In genomic region chrX:138492371-138492770, GRCh38 we compare ENCODE assay signal across 24 cellular contexts.
"Had no signal": no experiment of that assay in that cellular context is flagged by ENCODE, and none has a peak within 500 bp of the region (broad histone marks: within the 10 kb centered on the region; RNA-seq: fewer than 3 reads in every experiment).

No MANE protein-coding gene starts in this region.

- H3K27ac ChIP-seq: ascending aorta, SJSA1 had no signal

- H3K4me1 ChIP-seq: ascending aorta, SJSA1 had no signal

- H3K36me3 ChIP-seq: ascending aorta, SJSA1 had no signal

- DNase-seq: activated CD4-positive, alpha-beta T cell treated with anti-CD3 and anti-CD28 coated beads, Interleukin-2, amount 10 ng/mL, durations not matched to agents 24 days and 14 days; activated CD4-positive, alpha-beta T cell treated with anti-CD3 and anti-CD28 coated beads, Interleukin-2, amount 50 U/mL, for 4 hours; activated CD8-positive, alpha-beta T cell treated with anti-CD3 and anti-CD28 coated beads for 36 hours; activated effector memory CD4-positive, alpha-beta T cell treated with anti-CD3 and anti-CD28 coated beads, Interleukin-2, amount 50 U/mL, for 16 hours; activated naive CD4-positive, alpha-beta T cell; activated naive CD4-positive, alpha-beta T cell treated with anti-CD3 and anti-CD28 coated beads, Interleukin-2, amount 50 U/mL, for 16 hours; activated naive CD8-positive, alpha-beta T cell treated with anti-CD3 and anti-CD28 coated beads for 36 hours; activated T-cell treated with anti-CD3 and anti-CD28 coated beads, Interleukin-2, amount 50 U/mL, for 1 hour; activated T-cell treated with anti-CD3 and anti-CD28 coated beads, Interleukin-2, amount 50 U/mL, for 72 hours; amniotic stem cell; caudate nucleus; cerebellar nuclear complex; NCI-H1092; NCI-H1436 treated with DMSO at 0.1 percent for 48 hours; NCI-H1694 treated with DMSO at 0.1 percent for 48 hours; NCI-H2029; NCI-H345; NCI-H524 treated with DMSO at 0.1 percent for 48 hours; OCI-M1; Right ventricle myocardium superior; SK-N-SH had no signal

- H3K4me3 ChIP-seq: ascending aorta, SJSA1 had no signal

- H3K27me3 ChIP-seq: ascending aorta, SJSA1 had no signal

- H3K4me2 ChIP-seq: SK-N-SH had no signal

- H3K9me3 ChIP-seq: ascending aorta, SJSA1, SK-N-SH had no signal

- H3K9ac ChIP-seq: SK-N-SH had no signal

- ATAC-seq: activated CD8-positive, alpha-beta T cell treated with anti-CD3 and anti-CD28 coated beads for 36 hours; activated T-cell treated with anti-CD3 and anti-CD28 coated beads, Interleukin-2, amount 50 U/mL, for 72 hours; activated T-helper 17 cell treated with anti-CD3 and anti-CD28 coated beads, Interleukin-2, amount 50 U/mL, for 72 hours had no signal
